ENCODE assay signal across 1 cellular context in the genomic region with DNA sequence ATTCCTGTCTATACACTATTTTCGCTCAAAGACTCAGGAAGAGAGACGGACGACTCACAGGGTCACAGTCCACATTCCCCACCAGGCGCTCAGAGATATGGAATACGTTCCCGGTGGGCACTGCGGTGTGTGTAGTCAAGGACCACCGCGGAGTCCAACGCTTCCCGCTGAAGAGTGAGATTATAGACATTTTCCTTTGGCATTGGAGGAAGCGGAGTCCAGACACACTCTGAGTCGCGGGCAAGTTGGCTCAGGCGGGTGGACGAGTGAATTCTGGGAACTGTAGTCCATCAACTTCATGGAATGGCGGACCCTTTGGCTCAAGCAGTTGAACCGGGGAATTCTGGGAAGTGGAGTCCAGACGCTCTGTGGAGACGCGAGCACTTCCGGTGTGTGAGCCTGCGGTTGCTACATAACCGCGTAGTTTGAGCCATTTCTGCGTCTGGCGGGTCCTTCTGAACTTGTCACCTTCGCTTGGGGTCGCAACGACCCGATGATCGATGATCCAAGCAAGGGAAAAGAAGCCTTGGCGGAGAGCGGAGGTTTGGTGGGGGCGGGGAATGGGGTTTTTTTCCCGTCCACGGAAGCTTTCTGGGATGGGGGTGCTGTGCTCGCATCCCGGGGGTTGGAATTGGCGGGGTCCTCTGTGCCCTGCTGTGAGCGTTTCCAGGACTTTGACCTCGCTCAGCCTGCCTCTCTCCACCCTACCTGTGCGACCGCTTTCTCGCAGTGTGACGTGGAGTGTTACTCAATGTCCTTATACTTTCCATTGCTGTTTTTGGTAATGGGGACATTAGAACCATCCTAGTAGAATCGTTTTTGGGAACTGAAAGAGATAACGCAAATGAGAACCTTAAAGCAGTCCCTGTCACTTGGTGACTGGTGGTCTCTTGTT.
TF ChIP-seq lines count a peak whose summit lies in the region.

A gene (plus strand): TSS at position 392 of the 895 bp plus-strand sequence. CDS start 4,122 bp downstream, outside the sequence.

TF ChIP-seq in SK-N-SH treated with all-trans-retinoic acid at 6 μM for 48 hours, 23 proteins besides CTCF, POLR2A, EP300 and RAD21 (continued from another document):
- TF ChIP-seq, protein P1, sequence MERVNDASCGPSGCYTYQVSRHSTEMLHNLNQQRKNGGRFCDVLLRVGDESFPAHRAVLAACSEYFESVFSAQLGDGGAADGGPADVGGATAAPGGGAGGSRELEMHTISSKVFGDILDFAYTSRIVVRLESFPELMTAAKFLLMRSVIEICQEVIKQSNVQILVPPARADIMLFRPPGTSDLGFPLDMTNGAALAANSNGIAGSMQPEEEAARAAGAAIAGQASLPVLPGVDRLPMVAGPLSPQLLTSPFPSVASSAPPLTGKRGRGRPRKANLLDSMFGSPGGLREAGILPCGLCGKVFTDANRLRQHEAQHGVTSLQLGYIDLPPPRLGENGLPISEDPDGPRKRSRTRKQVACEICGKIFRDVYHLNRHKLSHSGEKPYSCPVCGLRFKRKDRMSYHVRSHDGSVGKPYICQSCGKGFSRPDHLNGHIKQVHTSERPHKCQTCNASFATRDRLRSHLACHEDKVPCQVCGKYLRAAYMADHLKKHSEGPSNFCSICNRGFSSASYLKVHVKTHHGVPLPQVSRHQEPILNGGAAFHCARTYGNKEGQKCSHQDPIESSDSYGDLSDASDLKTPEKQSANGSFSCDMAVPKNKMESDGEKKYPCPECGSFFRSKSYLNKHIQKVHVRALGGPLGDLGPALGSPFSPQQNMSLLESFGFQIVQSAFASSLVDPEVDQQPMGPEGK (CRISPR knock-in tag; IDR thresholded peaks at IDR 0.05; ENCODE audit: borderline replicate concordance), result no peak
- TF ChIP-seq, protein P2, sequence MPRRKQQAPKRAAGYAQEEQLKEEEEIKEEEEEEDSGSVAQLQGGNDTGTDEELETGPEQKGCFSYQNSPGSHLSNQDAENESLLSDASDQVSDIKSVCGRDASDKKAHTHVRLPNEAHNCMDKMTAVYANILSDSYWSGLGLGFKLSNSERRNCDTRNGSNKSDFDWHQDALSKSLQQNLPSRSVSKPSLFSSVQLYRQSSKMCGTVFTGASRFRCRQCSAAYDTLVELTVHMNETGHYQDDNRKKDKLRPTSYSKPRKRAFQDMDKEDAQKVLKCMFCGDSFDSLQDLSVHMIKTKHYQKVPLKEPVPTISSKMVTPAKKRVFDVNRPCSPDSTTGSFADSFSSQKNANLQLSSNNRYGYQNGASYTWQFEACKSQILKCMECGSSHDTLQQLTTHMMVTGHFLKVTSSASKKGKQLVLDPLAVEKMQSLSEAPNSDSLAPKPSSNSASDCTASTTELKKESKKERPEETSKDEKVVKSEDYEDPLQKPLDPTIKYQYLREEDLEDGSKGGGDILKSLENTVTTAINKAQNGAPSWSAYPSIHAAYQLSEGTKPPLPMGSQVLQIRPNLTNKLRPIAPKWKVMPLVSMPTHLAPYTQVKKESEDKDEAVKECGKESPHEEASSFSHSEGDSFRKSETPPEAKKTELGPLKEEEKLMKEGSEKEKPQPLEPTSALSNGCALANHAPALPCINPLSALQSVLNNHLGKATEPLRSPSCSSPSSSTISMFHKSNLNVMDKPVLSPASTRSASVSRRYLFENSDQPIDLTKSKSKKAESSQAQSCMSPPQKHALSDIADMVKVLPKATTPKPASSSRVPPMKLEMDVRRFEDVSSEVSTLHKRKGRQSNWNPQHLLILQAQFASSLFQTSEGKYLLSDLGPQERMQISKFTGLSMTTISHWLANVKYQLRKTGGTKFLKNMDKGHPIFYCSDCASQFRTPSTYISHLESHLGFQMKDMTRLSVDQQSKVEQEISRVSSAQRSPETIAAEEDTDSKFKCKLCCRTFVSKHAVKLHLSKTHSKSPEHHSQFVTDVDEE (CRISPR knock-in tag; IDR thresholded peaks at IDR 0.05), result no peak; the same call in 1 of the 2 replicates
- TF ChIP-seq GLIS3 (CRISPR knock-in tag; IDR thresholded peaks at IDR 0.05) (no peak), ZNF70 (CRISPR knock-in tag; IDR thresholded peaks at IDR 0.05) (no peak), ZC3H10 (CRISPR knock-in tag; IDR thresholded peaks at IDR 0.05) (no peak)
